ENCODE assay signal across 9 cellular contexts in genomic region chr10:32982293-32982709, GRCh38. TPM values are rescaled to one million over a fixed set of nuclear protein-coding genes. Genes with fewer than 3 reads are reported as not detected.
DNase-seq lines count a peak whose midpoint lies in the region; ATAC-seq and TF ChIP-seq lines count a peak whose summit lies in the region.
"Had no signal": no experiment of that assay in that cellular context is flagged by ENCODE, and none has a peak within 500 bp of the region (broad histone marks: within the 10 kb centered on the region; RNA-seq: fewer than 3 reads in every experiment).

No MANE protein-coding gene starts in this region.

- peak overlapping the region; percentile 62; the same call in 1 of the 2 replicates for H3K27ac ChIP-seq in DND-41 (ENCODE audit: low read length)

- no peak for DNase-seq in DND-41
- DNase-seq in fibroblast of gingiva (ENCODE audit: low read depth): peak; percentile 84
- DNase-seq in osteocyte (ENCODE audit: extremely low spot score, unreplicated experiment): no peak
- no peak for DNase-seq in stimulated activated naive CD4-positive, alpha-beta T cell treated with Interleukin-2 at 50 U/mL for 16 hours (lab: John Stamatoyannopoulos, UW)
- DNase-seq in ureter (ENCODE audit: low spot score): no peak
- DNase-seq in hepatic stellate cell (ENCODE audit: low spot score): no peak
- no peak for DNase-seq in activated T-cell treated with anti-CD3 and anti-CD28 coated beads, Interleukin-2, amount 50 U/mL, for 4 hours
- DNase-seq: GDM1 had no signal

- H3K27me3 Mint-ChIP-seq in osteocyte (ENCODE audit: unreplicated experiment): no peaks in the 10 kb centered on the region
- no peaks in the 10 kb centered on the region for H3K27me3 Mint-ChIP-seq in activated T-cell treated with anti-CD3 and anti-CD28 coated beads, Interleukin-2, amount 50 U/mL, for 4 hours (ENCODE audit: low read depth)

- no peaks in the 10 kb centered on the region for H3K9me3 ChIP-seq in DND-41 (ENCODE audit: insufficient read depth, low read length, severe bottlenecking)

- H2AFZ ChIP-seq in DND-41 (ENCODE audit: low read depth, low read length): peak overlapping the region; percentile 27; the same call in 1 of the 2 replicates

- H3K9ac ChIP-seq in DND-41 (ENCODE audit: low read depth, low read length): no peak overlapping the region

- peaks cover 28% of the 10 kb centered on the region for H3K4me1 ChIP-seq in DND-41 (ENCODE audit: insufficient read depth, low read length)

- ATAC-seq in DND-41 (ENCODE audit: insufficient read depth, low read depth) (no peak), SK-N-SH treated with all-trans-retinoic acid at 6 μM for 48 hours (peak; percentile 31)
- no peak for ATAC-seq in activated T-cell treated with anti-CD3 and anti-CD28 coated beads, Interleukin-2, amount 50 U/mL, for 4 hours

- no peaks in the 10 kb centered on the region for H3K36me3 ChIP-seq in DND-41 (ENCODE audit: insufficient read depth, low read length)

- peaks cover 59% of the 10 kb centered on the region for H3K4me1 Mint-ChIP-seq in osteocyte (ENCODE audit: unreplicated experiment)
- peaks cover 36% of the 10 kb centered on the region for H3K4me1 Mint-ChIP-seq in activated T-cell treated with anti-CD3 and anti-CD28 coated beads, Interleukin-2, amount 50 U/mL, for 4 hours (ENCODE audit: low read depth)

- H3K4me3 Mint-ChIP-seq in osteocyte (ENCODE audit: unreplicated experiment): no peak overlapping the region
- no peak overlapping the region for H3K4me3 Mint-ChIP-seq in activated T-cell treated with anti-CD3 and anti-CD28 coated beads, Interleukin-2, amount 50 U/mL, for 4 hours

- no peaks in the 10 kb centered on the region for H3K9me3 Mint-ChIP-seq in osteocyte (ENCODE audit: unreplicated experiment)
- H3K9me3 Mint-ChIP-seq in activated T-cell treated with anti-CD3 and anti-CD28 coated beads, Interleukin-2, amount 50 U/mL, for 4 hours: no peaks in the 10 kb centered on the region

- no peaks in the 10 kb centered on the region for H3K36me3 Mint-ChIP-seq in osteocyte (ENCODE audit: unreplicated experiment)
- H3K36me3 Mint-ChIP-seq in activated T-cell treated with anti-CD3 and anti-CD28 coated beads, Interleukin-2, amount 50 U/mL, for 4 hours (ENCODE audit: insufficient read depth): no peaks in the 10 kb centered on the region

- TF ChIP-seq CTCF in DND-41 (IDR thresholded peaks at IDR 0.05; ENCODE audit: borderline replicate concordance, extremely low read depth, low read length, poor library complexity, severe bottlenecking): no peak
- no peak for TF ChIP-seq CTCF in osteocyte (IDR thresholded peaks at IDR 0.05)

- H3K4me2 ChIP-seq in DND-41 (ENCODE audit: insufficient read depth, low read length): no peak overlapping the region

- H3K27ac Mint-ChIP-seq in osteocyte (ENCODE audit: unreplicated experiment): peak overlapping the region; percentile 95

- no peaks in the 10 kb centered on the region for H4K20me1 ChIP-seq in DND-41 (ENCODE audit: insufficient read depth, low read length)

- H3K79me2 ChIP-seq in DND-41 (ENCODE audit: insufficient read depth, low read length): no peaks in the 10 kb centered on the region

- H3K27me3 ChIP-seq in DND-41 (ENCODE audit: insufficient read depth, low read length, poor library complexity): no peaks in the 10 kb centered on the region

- H3K4me3 ChIP-seq in DND-41 (ENCODE audit: low read depth in 1 of 2, low read length in 2 of 2): no peak overlapping the region

TF ChIP-seq in SK-N-SH treated with all-trans-retinoic acid at 6 μM for 48 hours, 23 proteins besides CTCF, POLR2A, EP300 and RAD21:
- TF ChIP-seq ZFP30 (CRISPR knock-in tag; IDR thresholded peaks at IDR 0.05): no peak
- no peak for TF ChIP-seq SNAI2 (CRISPR knock-in tag; IDR thresholded peaks at IDR 0.05)
- no peak for TF ChIP-seq CSDC2 (CRISPR knock-in tag; IDR thresholded peaks at IDR 0.05)
- TF ChIP-seq, protein P1, sequence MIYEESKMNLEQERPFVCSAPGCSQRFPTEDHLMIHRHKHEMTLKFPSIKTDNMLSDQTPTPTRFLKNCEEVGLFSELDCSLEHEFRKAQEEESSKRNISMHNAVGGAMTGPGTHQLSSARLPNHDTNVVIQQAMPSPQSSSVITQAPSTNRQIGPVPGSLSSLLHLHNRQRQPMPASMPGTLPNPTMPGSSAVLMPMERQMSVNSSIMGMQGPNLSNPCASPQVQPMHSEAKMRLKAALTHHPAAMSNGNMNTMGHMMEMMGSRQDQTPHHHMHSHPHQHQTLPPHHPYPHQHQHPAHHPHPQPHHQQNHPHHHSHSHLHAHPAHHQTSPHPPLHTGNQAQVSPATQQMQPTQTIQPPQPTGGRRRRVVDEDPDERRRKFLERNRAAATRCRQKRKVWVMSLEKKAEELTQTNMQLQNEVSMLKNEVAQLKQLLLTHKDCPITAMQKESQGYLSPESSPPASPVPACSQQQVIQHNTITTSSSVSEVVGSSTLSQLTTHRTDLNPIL (CRISPR knock-in tag; IDR thresholded peaks at IDR 0.05; ENCODE audit: low read depth): no peak
- TF ChIP-seq, protein P2, sequence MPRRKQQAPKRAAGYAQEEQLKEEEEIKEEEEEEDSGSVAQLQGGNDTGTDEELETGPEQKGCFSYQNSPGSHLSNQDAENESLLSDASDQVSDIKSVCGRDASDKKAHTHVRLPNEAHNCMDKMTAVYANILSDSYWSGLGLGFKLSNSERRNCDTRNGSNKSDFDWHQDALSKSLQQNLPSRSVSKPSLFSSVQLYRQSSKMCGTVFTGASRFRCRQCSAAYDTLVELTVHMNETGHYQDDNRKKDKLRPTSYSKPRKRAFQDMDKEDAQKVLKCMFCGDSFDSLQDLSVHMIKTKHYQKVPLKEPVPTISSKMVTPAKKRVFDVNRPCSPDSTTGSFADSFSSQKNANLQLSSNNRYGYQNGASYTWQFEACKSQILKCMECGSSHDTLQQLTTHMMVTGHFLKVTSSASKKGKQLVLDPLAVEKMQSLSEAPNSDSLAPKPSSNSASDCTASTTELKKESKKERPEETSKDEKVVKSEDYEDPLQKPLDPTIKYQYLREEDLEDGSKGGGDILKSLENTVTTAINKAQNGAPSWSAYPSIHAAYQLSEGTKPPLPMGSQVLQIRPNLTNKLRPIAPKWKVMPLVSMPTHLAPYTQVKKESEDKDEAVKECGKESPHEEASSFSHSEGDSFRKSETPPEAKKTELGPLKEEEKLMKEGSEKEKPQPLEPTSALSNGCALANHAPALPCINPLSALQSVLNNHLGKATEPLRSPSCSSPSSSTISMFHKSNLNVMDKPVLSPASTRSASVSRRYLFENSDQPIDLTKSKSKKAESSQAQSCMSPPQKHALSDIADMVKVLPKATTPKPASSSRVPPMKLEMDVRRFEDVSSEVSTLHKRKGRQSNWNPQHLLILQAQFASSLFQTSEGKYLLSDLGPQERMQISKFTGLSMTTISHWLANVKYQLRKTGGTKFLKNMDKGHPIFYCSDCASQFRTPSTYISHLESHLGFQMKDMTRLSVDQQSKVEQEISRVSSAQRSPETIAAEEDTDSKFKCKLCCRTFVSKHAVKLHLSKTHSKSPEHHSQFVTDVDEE (CRISPR knock-in tag; IDR thresholded peaks at IDR 0.05): no peak
- TF ChIP-seq ZNF8 (CRISPR knock-in tag; IDR thresholded peaks at IDR 0.05): no peak
- no peak for TF ChIP-seq GLIS3 (CRISPR knock-in tag; IDR thresholded peaks at IDR 0.05)
- no peak for TF ChIP-seq OSR1 (CRISPR knock-in tag; IDR thresholded peaks at IDR 0.05)
- TF ChIP-seq ZC3H10 (CRISPR knock-in tag; IDR thresholded peaks at IDR 0.05): no peak
- TF ChIP-seq, protein P3, sequence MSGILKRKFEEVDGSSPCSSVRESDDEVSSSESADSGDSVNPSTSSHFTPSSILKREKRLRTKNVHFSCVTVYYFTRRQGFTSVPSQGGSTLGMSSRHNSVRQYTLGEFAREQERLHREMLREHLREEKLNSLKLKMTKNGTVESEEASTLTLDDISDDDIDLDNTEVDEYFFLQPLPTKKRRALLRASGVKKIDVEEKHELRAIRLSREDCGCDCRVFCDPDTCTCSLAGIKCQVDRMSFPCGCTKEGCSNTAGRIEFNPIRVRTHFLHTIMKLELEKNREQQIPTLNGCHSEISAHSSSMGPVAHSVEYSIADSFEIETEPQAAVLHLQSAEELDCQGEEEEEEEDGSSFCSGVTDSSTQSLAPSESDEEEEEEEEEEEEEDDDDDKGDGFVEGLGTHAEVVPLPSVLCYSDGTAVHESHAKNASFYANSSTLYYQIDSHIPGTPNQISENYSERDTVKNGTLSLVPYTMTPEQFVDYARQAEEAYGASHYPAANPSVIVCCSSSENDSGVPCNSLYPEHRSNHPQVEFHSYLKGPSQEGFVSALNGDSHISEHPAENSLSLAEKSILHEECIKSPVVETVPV (CRISPR knock-in tag; IDR thresholded peaks at IDR 0.05): no peak
- TF ChIP-seq ZFP3 (CRISPR knock-in tag; IDR thresholded peaks at IDR 0.05): no peak
- no peak for TF ChIP-seq PPARA (CRISPR knock-in tag; IDR thresholded peaks at IDR 0.05; ENCODE audit: borderline replicate concordance)
- TF ChIP-seq ISL1 (CRISPR knock-in tag; IDR thresholded peaks at IDR 0.05): no peak
- TF ChIP-seq TCF4 (CRISPR knock-in tag; IDR thresholded peaks at IDR 0.05; ENCODE audit: borderline replicate concordance): no peak
- TF ChIP-seq TOX (CRISPR knock-in tag; IDR thresholded peaks at IDR 0.05; ENCODE audit: borderline replicate concordance): no peak
- TF ChIP-seq BACH2 (CRISPR knock-in tag; IDR thresholded peaks at IDR 0.05; ENCODE audit: borderline replicate concordance): no peak
- TF ChIP-seq ARNTL (CRISPR knock-in tag; IDR thresholded peaks at IDR 0.05; ENCODE audit: borderline replicate concordance, low read depth): no peak

RNA-seq across cellular contexts. Expression of gene ITGB1, which starts 24.3 kb away (rescaled TPM):
- total RNA-seq in osteocyte (943 and 946 TPM in 2 replicates), ureter (349 TPM)
- 10 to 100 TPM; 53.7 to 90.6 (median 58.6) TPM for total RNA-seq in activated T-cell treated with anti-CD3 and anti-CD28 coated beads, Interleukin-2, amount 50 U/mL, for 4 hours
